ENCODE assay signal across 8 cellular contexts in genomic region chr6:163457637-163458561, GRCh38. TPM values are rescaled to one million over a fixed set of nuclear protein-coding genes. Genes with fewer than 3 reads are reported as not detected.
DNase-seq lines count a peak whose midpoint lies in the region; ATAC-seq, FAIRE-seq and TF ChIP-seq lines count a peak whose summit lies in the region.

No MANE protein-coding gene starts in this region.

- H3K9me3 ChIP-seq in RWPE2 (ENCODE audit: severe bottlenecking): no peaks in the 10 kb centered on the region
- H3K9me3 ChIP-seq in vagina: no peaks in the 10 kb centered on the region

- DNase-seq in GM19239 (ENCODE audit: insufficient read length, low spot score) (no peak), RWPE2 (ENCODE audit: low spot score) (no peak), fibroblast of mammary gland (ENCODE audit: low read depth) (peak; percentile 96), sciatic nerve (ENCODE audit: low spot score) (no peak), DMS53 (lab: John Stamatoyannopoulos, UW) (no peak), vagina (ENCODE audit: extremely low spot score in 2 of 2) (no peak), GOT3 (lab: John Stamatoyannopoulos, UW) (no peak), NCI-H2171 (lab: John Stamatoyannopoulos, UW) (no peak)

- H3K27me3 ChIP-seq in RWPE2 (ENCODE audit: insufficient read depth, poor library complexity, severe bottlenecking) (no peaks in the 10 kb centered on the region), vagina (no peaks in the 10 kb centered on the region)

- H3K27ac ChIP-seq in RWPE2 (ENCODE audit: poor library complexity, severe bottlenecking) (peak overlapping the region; percentile 62), vagina (no peak overlapping the region)

- peaks cover 29% of the 10 kb centered on the region for H3K36me3 ChIP-seq in RWPE2 (ENCODE audit: low read depth)
- no peaks in the 10 kb centered on the region for H3K36me3 ChIP-seq in vagina

- no peak overlapping the region for H3K4me3 ChIP-seq in RWPE2 (ENCODE audit: severe bottlenecking)
- no peak overlapping the region for H3K4me3 ChIP-seq in fibroblast of mammary gland (ENCODE audit: control insufficient read depth, low read depth, low read length)
- no peak overlapping the region for H3K4me3 ChIP-seq in vagina

- no peak for TF ChIP-seq POLR2A in vagina (IDR thresholded peaks at IDR 0.05)

- peaks cover 24% of the 10 kb centered on the region for H3K4me1 ChIP-seq in RWPE2 (ENCODE audit: insufficient read depth, poor library complexity, severe bottlenecking)
- peaks cover 54% of the 10 kb centered on the region for H3K4me1 ChIP-seq in vagina

- intact Hi-C loops in sciatic nerve (cut with DNase I): no loop called here
- intact Hi-C loops in vagina (cut with DNase I): no loop called here

- peak; percentile 74 for FAIRE-seq in GM19239 (lab: Jason Lieb, UNC)

- peak; percentile 96 for ATAC-seq in RWPE2 (ENCODE audit: low read depth)
- peak; percentile 80 for ATAC-seq in sciatic nerve

- TF ChIP-seq CTCF in RWPE2 (IDR thresholded peaks at IDR 0.05; ENCODE audit: poor library complexity, severe bottlenecking): no peak
- peak; percentile 14 for TF ChIP-seq CTCF in fibroblast of mammary gland (conservative IDR thresholded peaks at IDR 0.05; ENCODE audit: control insufficient read depth, insufficient read depth, low read depth, low read length)
- no peak for TF ChIP-seq CTCF in vagina (IDR thresholded peaks at IDR 0.05)

RNA-seq across cellular contexts. Expression of gene QKI, which starts 43.4 kb away (rescaled TPM):
- 755 TPM for total RNA-seq in sciatic nerve
- 142 TPM for total RNA-seq in vagina
